Comparison of ENCODE assay signal across 1 cellular context in the genomic region with DNA sequence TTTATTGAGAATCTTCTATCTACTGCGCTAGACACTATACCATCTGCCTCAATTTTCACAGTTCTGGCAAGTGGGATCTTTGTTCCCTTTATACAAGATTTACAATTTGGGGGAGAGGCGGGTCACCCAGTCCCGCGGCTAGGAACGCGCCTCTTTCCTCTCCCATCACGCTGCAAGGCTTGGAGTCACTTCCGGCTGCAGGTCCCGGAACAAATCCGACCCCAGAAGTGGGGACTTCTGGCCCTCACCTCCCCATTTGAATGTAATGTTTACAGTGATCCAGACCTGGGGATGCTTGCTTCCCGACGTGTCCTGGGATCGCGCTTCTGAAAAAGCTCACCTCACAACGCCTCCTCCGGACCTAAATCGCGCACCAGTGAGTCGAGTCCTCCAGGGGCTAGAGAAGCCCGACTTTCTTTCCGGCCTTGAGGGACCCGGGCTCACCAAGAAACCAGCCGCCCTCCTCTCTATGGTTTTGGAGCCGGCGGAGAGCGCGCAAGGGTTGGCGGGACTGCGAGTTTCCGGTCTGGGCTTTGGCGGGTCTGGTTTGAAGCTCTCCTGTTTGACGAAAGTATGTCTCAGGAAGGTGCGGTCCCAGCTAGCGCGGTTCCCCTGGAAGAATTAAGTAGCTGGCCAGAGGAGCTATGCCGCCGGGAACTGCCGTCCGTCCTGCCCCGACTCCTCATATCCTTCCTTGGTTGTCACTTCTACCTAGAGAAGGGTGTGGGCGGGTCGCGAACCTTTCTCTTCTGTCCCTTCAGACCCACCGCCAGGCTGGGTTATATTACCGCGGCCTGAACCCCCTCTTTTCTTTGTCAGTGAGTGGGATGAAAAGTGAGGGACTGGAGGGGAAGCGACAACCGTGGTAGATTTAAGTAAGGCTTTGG.
A peak's percentile ranks its signal among the peaks of the same experiment; 100 is the strongest.
TF ChIP-seq lines count a peak whose summit lies in the region.

TSS of gene METTL18 (minus strand) at position 378 of the 887 bp plus-strand sequence. CDS start 1,212 bp downstream, outside the sequence.

TF ChIP-seq in GM12878, 131 proteins besides CTCF, POLR2A, EP300 and RAD21 (continued from another document):
- 0 out of 2 replicates have a peak, but pooled peaks have one; percentile 20 for TF ChIP-seq REST (IDR thresholded peaks at IDR 0.05; ENCODE audit: low read depth, low read length)
- peak; percentile 98 for TF ChIP-seq NKRF (conservative IDR thresholded peaks at IDR 0.05)
- peak; percentile 62 for TF ChIP-seq SMAD1 (IDR thresholded peaks at IDR 0.05; ENCODE audit: low read depth, partially characterized antibody)
- no peak for TF ChIP-seq RAD51 (IDR thresholded peaks at IDR 0.05)
- TF ChIP-seq MTA2 (IDR thresholded peaks at IDR 0.05; ENCODE audit: low read depth), result peak; percentile 60; the same call in 1 of the 2 replicates
- peak; percentile 73 to 75 for TF ChIP-seq IKZF2 (IDR thresholded peaks at IDR 0.05)
- TF ChIP-seq CREB1 (IDR thresholded peaks at IDR 0.05; ENCODE audit: low read depth), result peak; percentile 74
- TF ChIP-seq CBX5 (IDR thresholded peaks at IDR 0.05; ENCODE audit: low read depth), result 0 out of 2 replicates have a peak, but pooled peaks have one; percentile 76
- 0 out of 2 replicates have a peak, but pooled peaks have one; percentile 27 for TF ChIP-seq MEF2A (IDR thresholded peaks at IDR 0.05; ENCODE audit: insufficient read depth, low read depth, low read length)
- TF ChIP-seq NFIC (IDR thresholded peaks at IDR 0.05; ENCODE audit: low read depth, low read length), result peak; percentile 14; the same call in 1 of the 2 replicates
- TF ChIP-seq CBFB (IDR thresholded peaks at IDR 0.05; ENCODE audit: low read depth), result peak; percentile 78; the same call in 1 of the 2 replicates
- TF ChIP-seq, protein P1, sequence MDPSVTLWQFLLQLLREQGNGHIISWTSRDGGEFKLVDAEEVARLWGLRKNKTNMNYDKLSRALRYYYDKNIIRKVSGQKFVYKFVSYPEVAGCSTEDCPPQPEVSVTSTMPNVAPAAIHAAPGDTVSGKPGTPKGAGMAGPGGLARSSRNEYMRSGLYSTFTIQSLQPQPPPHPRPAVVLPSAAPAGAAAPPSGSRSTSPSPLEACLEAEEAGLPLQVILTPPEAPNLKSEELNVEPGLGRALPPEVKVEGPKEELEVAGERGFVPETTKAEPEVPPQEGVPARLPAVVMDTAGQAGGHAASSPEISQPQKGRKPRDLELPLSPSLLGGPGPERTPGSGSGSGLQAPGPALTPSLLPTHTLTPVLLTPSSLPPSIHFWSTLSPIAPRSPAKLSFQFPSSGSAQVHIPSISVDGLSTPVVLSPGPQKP (IDR thresholded peaks at IDR 0.05; ENCODE audit: low read depth, low read length), result peak; percentile 75
- TF ChIP-seq BCL3 (IDR thresholded peaks at IDR 0.05; ENCODE audit: borderline replicate concordance, insufficient read depth, low read depth, low read length, poor library complexity, severe bottlenecking), result no peak
- TF ChIP-seq SREBF2 (IDR thresholded peaks at IDR 0.05; ENCODE audit: low read length), result no peak
- no peak for TF ChIP-seq SMARCA5 (IDR thresholded peaks at IDR 0.05)
- TF ChIP-seq RB1 (IDR thresholded peaks at IDR 0.05; ENCODE audit: borderline replicate concordance), result peak; percentile 86; the same call in 1 of the 2 replicates
- peak; percentile 53 for TF ChIP-seq MEF2B (IDR thresholded peaks at IDR 0.05; ENCODE audit: partially characterized antibody, poor library complexity, severe bottlenecking)
- peak; percentile 94 for TF ChIP-seq ZBTB40 (IDR thresholded peaks at IDR 0.05; ENCODE audit: borderline replicate concordance)
- TF ChIP-seq NR2C1 (IDR thresholded peaks at IDR 0.05), result peak; percentile 90
- peak; percentile 50 for TF ChIP-seq SIX5 (IDR thresholded peaks at IDR 0.05; ENCODE audit: low read depth, low read length, severe bottlenecking)
- no peak for TF ChIP-seq PBX3 (IDR thresholded peaks at IDR 0.05; ENCODE audit: insufficient replicate concordance, low read depth, low read length)
- TF ChIP-seq BHLHE40 (IDR thresholded peaks at IDR 0.05; ENCODE audit: borderline replicate concordance in 1 of 2, low read depth in 2 of 2, low read length in 1 of 2), result no peak; a peak in 1 of 4 replicates
- TF ChIP-seq E2F4 (IDR thresholded peaks at IDR 0.05; ENCODE audit: low read depth, low read length), result peak; percentile 95
- TF ChIP-seq USF1 (IDR thresholded peaks at IDR 0.05; ENCODE audit: borderline replicate concordance, extremely low read length, insufficient read depth, low read depth, low read length), result no peak
- TF ChIP-seq ZNF274 (IDR thresholded peaks at IDR 0.05; ENCODE audit: insufficient read depth, insufficient read length), result no peak
- TF ChIP-seq MYC (IDR thresholded peaks at IDR 0.05; ENCODE audit: insufficient read depth, insufficient read length, insufficient replicate concordance, low read length, severe bottlenecking), result peak; percentile 29
- peak; percentile 88 for TF ChIP-seq POLR2AphosphoS5 (IDR thresholded peaks at IDR 0.05; ENCODE audit: low read length)
- TF ChIP-seq IKZF1 (conservative IDR thresholded peaks at IDR 0.05), result peak; percentile 94
- TF ChIP-seq STAT1 (conservative IDR thresholded peaks at IDR 0.05), result peak; percentile 88
- no peak for TF ChIP-seq FOXK2 (IDR thresholded peaks at IDR 0.05)
- TF ChIP-seq PML (IDR thresholded peaks at IDR 0.05; ENCODE audit: low read length), result peak; percentile 91
- no peak for TF ChIP-seq BCLAF1 (IDR thresholded peaks at IDR 0.05)
- TF ChIP-seq TCF12 (IDR thresholded peaks at IDR 0.05; ENCODE audit: low read depth, low read length), result peak; percentile 50; the same call in 1 of the 2 replicates
- peak; percentile 63 for TF ChIP-seq RUNX3 (IDR thresholded peaks at IDR 0.05; ENCODE audit: low read length)
- TF ChIP-seq MXI1 (IDR thresholded peaks at IDR 0.05; ENCODE audit: low read depth, low read length), result peak; percentile 64
- TF ChIP-seq FOXM1 (IDR thresholded peaks at IDR 0.05; ENCODE audit: low read depth, low read length), result peak; percentile 65; the same call in 1 of the 2 replicates
